In genomic region chr1:220093361-220094015, GRCh38 we compare ENCODE assay signal across 8 cellular contexts. TPM values are rescaled to one million over a fixed set of nuclear protein-coding genes. Genes with fewer than 3 reads are reported as not detected.
DNase-seq lines count a peak whose midpoint lies in the region; ATAC-seq and TF ChIP-seq lines count a peak whose summit lies in the region.

No MANE protein-coding gene starts in this region.

- TF ChIP-seq CTCF in Peyer's patch (IDR thresholded peaks at IDR 0.05) (no peak), upper lobe of right lung (IDR thresholded peaks at IDR 0.05) (no peak)

- H3K36me3 ChIP-seq in Peyer's patch (peaks cover 0 to 23% (median 0%) of the 10 kb centered on the region in 3 donors), upper lobe of right lung (peaks cover 16% of the 10 kb centered on the region), mesendoderm (ENCODE audit: control insufficient read depth, insufficient read depth, low read length) (no peaks in the 10 kb centered on the region)

- H3K4me3 ChIP-seq in Peyer's patch (peak overlapping the region; percentile 70 to 92 (median 85)), right cardiac atrium (ENCODE audit: low read length) (peak overlapping the region; percentile 75), upper lobe of right lung (peak overlapping the region; percentile 96), mesendoderm (ENCODE audit: low read length) (no peak overlapping the region)

- no peak overlapping the region for H4K8ac ChIP-seq in mesendoderm (ENCODE audit: low read depth, low read length)

- DNase-seq in HEK293T (ENCODE audit: extremely low spot score) = peak; percentile 13
- DNase-seq in Peyer's patch = no peak
- no peak for DNase-seq in right cardiac atrium
- DNase-seq in upper lobe of right lung = no peak
- no peak for DNase-seq in activated gamma-delta T cell (lab: John Stamatoyannopoulos, UW)
- DNase-seq in COLO829 (ENCODE audit: low spot score) = no peak
- no peak for DNase-seq in mesendoderm

- H3K27me3 ChIP-seq in Peyer's patch = no peaks in the 10 kb centered on the region
- H3K27me3 ChIP-seq in right cardiac atrium (ENCODE audit: control insufficient read depth, insufficient read depth) = no peaks in the 10 kb centered on the region
- H3K27me3 ChIP-seq in upper lobe of right lung = no peaks in the 10 kb centered on the region
- no peaks in the 10 kb centered on the region for H3K27me3 ChIP-seq in mesendoderm (ENCODE audit: insufficient read depth, low read length, poor library complexity)

- POLR2A ChIA-PET in HEK293T (lab: Yijun Ruan, JAX) = interaction anchor here (1.1 to 1.6 kb wide), 4 partner anchors 9 to 179 kb away, joined by 3 to 4 read pairs (median 3); partner anchors contain the start of gene RAB3GAP2

- no peak overlapping the region for H3K4ac ChIP-seq in mesendoderm (ENCODE audit: low read depth, low read length)

- ATAC-seq in GM18505 (IDR thresholded peaks at IDR 0.05; ENCODE audit: unreplicated experiment) = peak; percentile 2
- ATAC-seq in right cardiac atrium = no peak
- no peak for ATAC-seq in upper lobe of right lung

- H3K79me1 ChIP-seq in mesendoderm (ENCODE audit: low read length) = peaks cover 5% of the 10 kb centered on the region

- peak overlapping the region in 3 of 4 donors; percentile 72 to 85 (median 79) for H3K27ac ChIP-seq in Peyer's patch
- no peak overlapping the region for H3K27ac ChIP-seq in right cardiac atrium (ENCODE audit: low read length)
- no peak overlapping the region for H3K27ac ChIP-seq in upper lobe of right lung
- H3K27ac ChIP-seq in mesendoderm (ENCODE audit: low read depth, low read length) = no peak overlapping the region

- no peak overlapping the region for H3K23ac ChIP-seq in mesendoderm (ENCODE audit: low read length)

- TF ChIP-seq POLR2A in GM18505 (IDR thresholded peaks at IDR 0.05; ENCODE audit: borderline replicate concordance, extremely low read depth, insufficient read depth, insufficient read length) (no peak), Peyer's patch (IDR thresholded peaks at IDR 0.05) (no peak)

- H3K4me1 ChIP-seq in Peyer's patch (peaks cover 0 to 17% (median 0%) of the 10 kb centered on the region in 4 donors), right cardiac atrium (ENCODE audit: control insufficient read depth, insufficient read depth, low read length) (peaks cover 3% of the 10 kb centered on the region), upper lobe of right lung (peaks cover 15% of the 10 kb centered on the region), mesendoderm (ENCODE audit: control insufficient read depth, low read depth, low read length) (no peaks in the 10 kb centered on the region)

- intact Hi-C loops in right cardiac atrium (cut with DNase I) (no loop called here), upper lobe of right lung (cut with DNase I) (no loop called here)

- H2AK5ac ChIP-seq in mesendoderm (ENCODE audit: low read length) = no peak overlapping the region

- no peak overlapping the region for H2BK5ac ChIP-seq in mesendoderm (ENCODE audit: low read length)

- H4K5ac ChIP-seq in mesendoderm (ENCODE audit: low read length) = no peak overlapping the region

- no peak overlapping the region for H2BK15ac ChIP-seq in mesendoderm (replicated peaks; ENCODE audit: low read depth)

- H3K18ac ChIP-seq in mesendoderm (ENCODE audit: low read length) = no peak overlapping the region

- WGBS in right cardiac atrium = 18% methylated on average over 12 of the region's 12 CpGs
- no CpG with 5 or more reads among the region's 12 CpGs for WGBS in mesendoderm (ENCODE audit: extremely low coverage, insufficient coverage, low lambda C conversion rate)

- no peak overlapping the region for H2BK120ac ChIP-seq in mesendoderm (ENCODE audit: low read depth, low read length)

- no peak overlapping the region for H3K4me2 ChIP-seq in mesendoderm (ENCODE audit: low read length)

- CTCF ChIA-PET in HEK293T (lab: Yijun Ruan, JAX) = no interaction called here

- H3K9me3 ChIP-seq in Peyer's patch = no peaks in the 10 kb centered on the region
- peaks cover 2% of the 10 kb centered on the region for H3K9me3 ChIP-seq in right cardiac atrium (ENCODE audit: control insufficient read depth, low read length)
- no peaks in the 10 kb centered on the region for H3K9me3 ChIP-seq in upper lobe of right lung

- peaks cover 2% of the 10 kb centered on the region for H3K79me2 ChIP-seq in mesendoderm (ENCODE audit: control insufficient read depth, insufficient read depth, low read length)

- no peak overlapping the region for H3K56ac ChIP-seq in mesendoderm (ENCODE audit: low read length)

- H3K9ac ChIP-seq in mesendoderm (ENCODE audit: low read length) = no peak overlapping the region

TF ChIP-seq in HEK293T, 16 proteins besides CTCF, POLR2A, EP300 and RAD21:
- no peak for TF ChIP-seq PKNOX1 (IDR thresholded peaks at IDR 0.05)
- peak; percentile 12; the same call in 1 of the 2 replicates for TF ChIP-seq ZNF384 (IDR thresholded peaks at IDR 0.05)
- TF ChIP-seq NFRKB (IDR thresholded peaks at IDR 0.05) = no peak
- peak; percentile 11 for TF ChIP-seq L3MBTL2 (conservative IDR thresholded peaks at IDR 0.05)

RNA-seq across cellular contexts. Expression of gene IARS2, which starts 0.4 kb away (rescaled TPM):
- total RNA-seq in Peyer's patch (10 to 100 TPM; 42.1 to 59.1 (median 52.4) TPM), right cardiac atrium (10 to 100 TPM; 56.1 to 64.5 (median 61.3) TPM), upper lobe of right lung (48.9 TPM)
- polyA plus RNA-seq in right cardiac atrium = 43.3 TPM
- polyA plus RNA-seq in mesendoderm (2013, experiment 1 of 2) = 41.4 TPM
- 41.0 TPM for polyA plus RNA-seq in mesendoderm (2013, experiment 2 of 2)

RNA-seq across cellular contexts. Expression of gene BPNT1, which starts 3.9 kb away (rescaled TPM):
- total RNA-seq in Peyer's patch = 10 to 100 TPM; 21.5 to 77.9 (median 56.7) TPM
- total RNA-seq in right cardiac atrium = 10 to 100 TPM; 13.4 to 22.2 (median 17.2) TPM
- polyA plus RNA-seq in right cardiac atrium = 15.8 TPM
- 23.2 TPM for total RNA-seq in upper lobe of right lung
- 12.9 TPM for polyA plus RNA-seq in mesendoderm (2013, experiment 1 of 2)
- polyA plus RNA-seq in mesendoderm (2013, experiment 2 of 2) = 14.3 TPM

RNA-seq across cellular contexts. Expression of gene EPRS1, which starts 47.2 kb away (rescaled TPM):
- total RNA-seq in Peyer's patch = 10 to 100 TPM; 25.2 to 90.0 (median 62.9) TPM
- total RNA-seq in right cardiac atrium = 10 to 100 TPM; 55.8 to 66.4 (median 62.5) TPM
- 33.6 TPM for polyA plus RNA-seq in right cardiac atrium
- 79.7 TPM for total RNA-seq in upper lobe of right lung
- polyA plus RNA-seq in mesendoderm (2013, experiment 1 of 2) = 82.1 TPM
- 84.0 TPM for polyA plus RNA-seq in mesendoderm (2013, experiment 2 of 2)

Comparison
In these comparisons a context has a peak if more than half of its experiments do, and no peak if none do; other contexts are left out.
1. H3K27ac ChIP-seq: peak in Peyer's patch (3 of 4); none in right cardiac atrium (single experiment), upper lobe of right lung (single experiment) and mesendoderm (single experiment).